In genomic region chr3:152611905-152612304, GRCh38 we compare ENCODE assay signal across 18 cellular contexts.
"Had no signal": no experiment of that assay in that cellular context is flagged by ENCODE, and none has a peak within 500 bp of the region (broad histone marks: within the 10 kb centered on the region; RNA-seq: fewer than 3 reads in every experiment).

No MANE protein-coding gene starts in this region.

- H3K27ac ChIP-seq: ascending aorta, breast epithelium, neural progenitor cell, ovary, skin epidermis, upper lobe of right lung, VCaP had no signal

- FAIRE-seq: colon had no signal

- ATAC-seq: activated CD8-positive, alpha-beta memory T cell treated with anti-CD3 and anti-CD28 coated beads, Interleukin-2, amount 10 ng/mL, durations not matched to agents 7 days and 5 days; esophagus mucosa; stimulated activated naive CD8-positive, alpha-beta T cell treated with anti-CD3 and anti-CD28 coated beads, Interleukin-15, amount 100 ng/mL, for 72 hours; T-cell; upper lobe of right lung had no signal

- H3K4me2 ChIP-seq: neural progenitor cell had no signal

- H3K9me3 ChIP-seq: ascending aorta, breast epithelium, ovary, upper lobe of right lung had no signal

- H3K4me3 ChIP-seq: ascending aorta, breast epithelium, neural progenitor cell, ovary, skin epidermis, upper lobe of right lung had no signal

- H3K27me3 ChIP-seq: ascending aorta, breast epithelium, neural progenitor cell, ovary, upper lobe of right lung had no signal

- H3K9ac ChIP-seq: neural progenitor cell had no signal

- H2AFZ ChIP-seq: neural progenitor cell had no signal

- H3K36me3 ChIP-seq: ascending aorta, breast epithelium, neural progenitor cell, ovary, upper lobe of right lung had no signal

- H3K4me1 ChIP-seq: ascending aorta, breast epithelium, neural progenitor cell, upper lobe of right lung had no signal

- DNase-seq: activated CD4-positive, alpha-beta memory T cell treated with anti-CD3 and anti-CD28 coated beads for 36 hours; activated CD8-positive, alpha-beta memory T cell treated with anti-CD3 and anti-CD28 coated beads, Interleukin-2, amount 10 ng/mL, durations not matched to agents 7 days and 5 days; activated naive CD4-positive, alpha-beta T cell treated with anti-CD3 and anti-CD28 coated beads, Interleukin-2, amount 10 ng/mL, durations not matched to agents 7 days and 5 days; activated T-cell treated with anti-CD3 and anti-CD28 coated beads, Interleukin-2, amount 50 U/mL, for 24 hours; kidney glomerular epithelial cell; naive B cell; ovary; retina; stimulated activated naive CD8-positive, alpha-beta T cell treated with anti-CD3 and anti-CD28 coated beads, Interleukin-15, amount 100 ng/mL, for 72 hours; T-cell; upper lobe of right lung had no signal
